In genomic region chr9:77475641-77476473, GRCh38 we compare ENCODE assay signal across 10 cellular contexts.
DNase-seq lines count a peak whose midpoint lies in the region; ATAC-seq, FAIRE-seq and TF ChIP-seq lines count a peak whose summit lies in the region.
"Had no signal": no experiment of that assay in that cellular context is flagged by ENCODE, and none has a peak within 500 bp of the region (broad histone marks: within the 10 kb centered on the region; RNA-seq: fewer than 3 reads in every experiment).

No MANE protein-coding gene starts in this region.

- ATAC-seq in GM19452 (IDR thresholded peaks at IDR 0.05; ENCODE audit: unreplicated experiment) (peak; percentile 98), HG03442 (IDR thresholded peaks at IDR 0.05; ENCODE audit: unreplicated experiment) (peak; percentile 100), mucosa of descending colon (peak; percentile 41)
- peak; percentile 99 for ATAC-seq in activated CD8-positive, alpha-beta T cell treated with anti-CD3 and anti-CD28 coated beads, Interleukin-2, amount 10 ng/mL, durations not matched to agents 7 days and 5 days

- peaks cover 42% of the 10 kb centered on the region for H3K4me1 Mint-ChIP-seq in activated CD8-positive, alpha-beta T cell treated with anti-CD3 and anti-CD28 coated beads, Interleukin-2, amount 10 ng/mL, durations not matched to agents 7 days and 5 days (ENCODE audit: low read depth)

- peaks cover 22 to 30% (median 25%) of the 10 kb centered on the region in 10 experiments for H3K4me1 ChIP-seq in BLaER1 treated with 17β-estradiol and CSF1 and Interleukin-3, amounts not matched to agents 10 nM and 100 nM
- H3K4me1 ChIP-seq in mucosa of descending colon (ENCODE audit: low read depth) (no peaks in the 10 kb centered on the region), ascending aorta (no peaks in the 10 kb centered on the region)

- H3K9ac ChIP-seq in BLaER1 treated with 17β-estradiol and CSF1 and Interleukin-3, amounts not matched to agents 10 nM and 100 nM: peak overlapping the region in 9 of 11 experiments; percentile 27 to 63 (median 45); a peak in 15 of 22 replicates

- no peaks in the 10 kb centered on the region for H4K20me1 ChIP-seq in BLaER1 treated with 17β-estradiol and CSF1 and Interleukin-3, amounts not matched to agents 10 nM and 100 nM

- POLR2A ChIA-PET in activated CD8-positive, alpha-beta T cell treated with anti-CD3 and anti-CD28 coated beads, Interleukin-2, amount 10 ng/mL, durations not matched to agents 7 days and 5 days (lab: Charles Lee): interaction anchor here (0.5 to 1.4 kb wide), 4 partner anchors 10 to 23 kb away, joined by 3 to 5 read pairs (median 3); no protein-coding TSS in a partner anchor

- CTCF ChIA-PET in activated CD8-positive, alpha-beta T cell treated with anti-CD3 and anti-CD28 coated beads, Interleukin-2, amount 10 ng/mL, durations not matched to agents 7 days and 5 days (lab: Charles Lee): interaction anchor here (1.3 to 3.6 kb wide), 5 partner anchors 9 to 42 kb away, joined by 4 to 54 read pairs (median 8); no protein-coding TSS in a partner anchor

- peaks cover 12% of the 10 kb centered on the region for H3K9me3 Mint-ChIP-seq in activated CD8-positive, alpha-beta T cell treated with anti-CD3 and anti-CD28 coated beads, Interleukin-2, amount 10 ng/mL, durations not matched to agents 7 days and 5 days (ENCODE audit: insufficient read depth)

- peak overlapping the region in 10 of 11 experiments; percentile 28 to 75 (median 68); a peak in 18 of 22 replicates for H3K27ac ChIP-seq in BLaER1 treated with 17β-estradiol and CSF1 and Interleukin-3, amounts not matched to agents 10 nM and 100 nM
- H3K27ac ChIP-seq in ascending aorta: no peak overlapping the region
- H3K27ac ChIP-seq: cardiac muscle cell had no signal

- H3K27ac Mint-ChIP-seq in activated CD8-positive, alpha-beta T cell treated with anti-CD3 and anti-CD28 coated beads, Interleukin-2, amount 10 ng/mL, durations not matched to agents 7 days and 5 days: peak overlapping the region; percentile 96

- H3K36me3 ChIP-seq in BLaER1 treated with 17β-estradiol and CSF1 and Interleukin-3, amounts not matched to agents 10 nM and 100 nM: no peaks in the 10 kb centered on the region
- no peaks in the 10 kb centered on the region for H3K36me3 ChIP-seq in mucosa of descending colon (ENCODE audit: low read depth)
- no peaks in the 10 kb centered on the region for H3K36me3 ChIP-seq in ascending aorta
- H3K36me3 ChIP-seq: cardiac muscle cell had no signal

- peak overlapping the region; percentile 53 for H3K4me3 Mint-ChIP-seq in activated CD8-positive, alpha-beta T cell treated with anti-CD3 and anti-CD28 coated beads, Interleukin-2, amount 10 ng/mL, durations not matched to agents 7 days and 5 days

- intact Hi-C loops in mucosa of descending colon (cut with DNase I, micrococcal nuclease) (no loop called here), ascending aorta (cut with DNase I) (no loop called here)

- DNase-seq in activated CD8-positive, alpha-beta T cell treated with anti-CD3 and anti-CD28 coated beads, Interleukin-2, amount 10 ng/mL, durations not matched to agents 7 days and 5 days: peak; percentile 79
- DNase-seq in mucosa of descending colon: no peak
- DNase-seq in ascending aorta (ENCODE audit: low spot score in 2 of 2): no peak
- DNase-seq in GM19239 (ENCODE audit: insufficient read length, low spot score): no peak
- DNase-seq in inferior parietal cortex (ENCODE audit: extremely low spot score): no peak

- peaks cover 12% of the 10 kb centered on the region for H3K36me3 Mint-ChIP-seq in activated CD8-positive, alpha-beta T cell treated with anti-CD3 and anti-CD28 coated beads, Interleukin-2, amount 10 ng/mL, durations not matched to agents 7 days and 5 days (ENCODE audit: low read depth)

- no peaks in the 10 kb centered on the region for H3K27me3 Mint-ChIP-seq in activated CD8-positive, alpha-beta T cell treated with anti-CD3 and anti-CD28 coated beads, Interleukin-2, amount 10 ng/mL, durations not matched to agents 7 days and 5 days (ENCODE audit: low read depth)

- TF ChIP-seq CTCF in mucosa of descending colon (IDR thresholded peaks at IDR 0.05) (no peak), ascending aorta (IDR thresholded peaks at IDR 0.05) (no peak)

- H3K27me3 ChIP-seq in BLaER1 treated with 17β-estradiol and CSF1 and Interleukin-3, amounts not matched to agents 10 nM and 100 nM: no peaks in the 10 kb centered on the region
- H3K27me3 ChIP-seq in ascending aorta: no peaks in the 10 kb centered on the region
- H3K27me3 ChIP-seq: cardiac muscle cell had no signal

- peak overlapping the region in 2 of 10 experiments; percentile 17 to 33; a peak in 2 of 20 replicates for H3K4me3 ChIP-seq in BLaER1 treated with 17β-estradiol and CSF1 and Interleukin-3, amounts not matched to agents 10 nM and 100 nM
- H3K4me3 ChIP-seq in mucosa of descending colon (no peak overlapping the region), ascending aorta (no peak overlapping the region)
- H3K4me3 ChIP-seq: cardiac muscle cell had no signal

- FAIRE-seq in GM19239 (lab: Jason Lieb, UNC): no peak
- FAIRE-seq: GM18507 had no signal

- peaks cover 17 to 29% (median 24%) of the 10 kb centered on the region in 11 experiments for H3K9me3 ChIP-seq in BLaER1 treated with 17β-estradiol and CSF1 and Interleukin-3, amounts not matched to agents 10 nM and 100 nM (replicated peaks in 1 of 11)
- H3K9me3 ChIP-seq in mucosa of descending colon (peaks cover 4% of the 10 kb centered on the region), ascending aorta (peaks cover 0 to 18% of the 10 kb centered on the region in 2 donors)

- peak overlapping the region; percentile 52 to 79 (median 71) for H3K4me2 ChIP-seq in BLaER1 treated with 17β-estradiol and CSF1 and Interleukin-3, amounts not matched to agents 10 nM and 100 nM

Comparison
In these comparisons a context has a peak if more than half of its experiments do, and no peak if none do; other contexts are left out.
1. H3K27ac ChIP-seq: peak in BLaER1 treated with 17β-estradiol and CSF1 and Interleukin-3, amounts not matched to agents 10 nM and 100 nM (10 of 11); none in ascending aorta (0 of 2).
2. ATAC-seq: peak in every context shown above with its lines; median percentile 100 in HG03442; 99 in activated CD8-positive, alpha-beta T cell treated with anti-CD3 and anti-CD28 coated beads, Interleukin-2, amount 10 ng/mL, durations not matched to agents 7 days and 5 days; 98 in GM19452; 41 in mucosa of descending colon.